14 cellular contexts compared by ENCODE assay signal in genomic region chr21:39096754-39097153, GRCh38.
A peak's percentile ranks its signal among the peaks of the same experiment; 100 is the strongest.
DNase-seq lines count a peak whose midpoint lies in the region; ATAC-seq and TF ChIP-seq lines count a peak whose summit lies in the region.
"Had no signal": no experiment of that assay in that cellular context is flagged by ENCODE, and none has a peak within 500 bp of the region (broad histone marks: within the 10 kb centered on the region; RNA-seq: fewer than 3 reads in every experiment).

No MANE protein-coding gene starts in this region.

- no peak for TF ChIP-seq CTCF in HEK293 (tag by site-specific recombination; IDR thresholded peaks at IDR 0.05)
- TF ChIP-seq CTCF in choroid plexus epithelial cell (conservative IDR thresholded peaks at IDR 0.05; ENCODE audit: low read depth, low read length), result peak; percentile 16

- H3K27me3 Mint-ChIP-seq in activated T-helper 2 cell treated with anti-CD3 and anti-CD28 coated beads, Interferon-gamma antibody, Interleukin-2, Interleukin-4, amounts not matched to agents 10 μg/mL and 5 μg/mL and 100 μg/mL, durations not matched to agents 14 hours and 24 hours and 36 hours (ENCODE audit: low read depth), result peaks cover 17% of the 10 kb centered on the region
- H3K27me3 Mint-ChIP-seq: B cell had no signal

- no peaks in the 10 kb centered on the region for H3K36me3 ChIP-seq in BLaER1 treated with 17β-estradiol and CSF1 and Interleukin-3, amounts not matched to agents 10 nM and 100 nM
- H3K36me3 ChIP-seq in HEK293 (ENCODE audit: control insufficient read depth in 2 of 2, insufficient read depth in 1 of 2, low read length in 2 of 2) (no peaks in the 10 kb centered on the region), mucosa of rectum (ENCODE audit: control insufficient read depth in 2 of 2, insufficient read depth in 2 of 2, low read length in 2 of 2) (no peaks in the 10 kb centered on the region)

- POLR2A ChIA-PET in HEK293 (lab: Yijun Ruan, JAX), result no interaction called here

- H3K4me2 ChIP-seq in BLaER1 treated with 17β-estradiol and CSF1 and Interleukin-3, amounts not matched to agents 10 nM and 100 nM, result peak overlapping the region; percentile 39 to 94 (median 55)

- no peak for DNase-seq in choroid plexus epithelial cell (ENCODE audit: low read depth)
- DNase-seq in activated T-helper 2 cell treated with anti-CD3 and anti-CD28 coated beads, Interferon-gamma antibody, Interleukin-2, Interleukin-4, amounts not matched to agents 10 μg/mL and 5 μg/mL and 100 μg/mL, durations not matched to agents 14 hours and 24 hours and 36 hours (ENCODE audit: low spot score), result no peak
- DNase-seq in stimulated activated naive CD8-positive, alpha-beta T cell treated with anti-CD3 and anti-CD28 coated beads, Interleukin-15, Interleukin-2, amounts not matched to agents 100 U/mL and 50 U/mL, for 24 hours, result no peak
- no peak for DNase-seq in germinal center (ENCODE audit: low spot score)
- DNase-seq: activated CD4-positive, alpha-beta T cell treated with anti-CD3 and anti-CD28 coated beads, Interleukin-2, amount 10 ng/mL, durations not matched to agents 24 days and 14 days; GDM1; Kasumi-1 had no signal

- H3K4me3 Mint-ChIP-seq in activated T-helper 2 cell treated with anti-CD3 and anti-CD28 coated beads, Interferon-gamma antibody, Interleukin-2, Interleukin-4, amounts not matched to agents 10 μg/mL and 5 μg/mL and 100 μg/mL, durations not matched to agents 14 hours and 24 hours and 36 hours (ENCODE audit: low read depth), result no peak overlapping the region
- H3K4me3 Mint-ChIP-seq: activated CD4-positive, alpha-beta T cell treated with anti-CD3 and anti-CD28 coated beads, Interleukin-2, amount 10 ng/mL, durations not matched to agents 24 days and 14 days; B cell had no signal

- H3K27me3 ChIP-seq in BLaER1 treated with 17β-estradiol and CSF1 and Interleukin-3, amounts not matched to agents 10 nM and 100 nM, result no peaks in the 10 kb centered on the region
- no peaks in the 10 kb centered on the region for H3K27me3 ChIP-seq in mucosa of rectum (ENCODE audit: control insufficient read depth in 2 of 2, insufficient read depth in 2 of 2, low read length in 2 of 2)
- H3K27me3 ChIP-seq: body of pancreas had no signal

- peaks cover 3% of the 10 kb centered on the region for H3K4me1 Mint-ChIP-seq in activated T-helper 2 cell treated with anti-CD3 and anti-CD28 coated beads, Interferon-gamma antibody, Interleukin-2, Interleukin-4, amounts not matched to agents 10 μg/mL and 5 μg/mL and 100 μg/mL, durations not matched to agents 14 hours and 24 hours and 36 hours (ENCODE audit: low read depth)

- no peak overlapping the region for H3K27ac Mint-ChIP-seq in activated T-helper 2 cell treated with anti-CD3 and anti-CD28 coated beads, Interferon-gamma antibody, Interleukin-2, Interleukin-4, amounts not matched to agents 10 μg/mL and 5 μg/mL and 100 μg/mL, durations not matched to agents 14 hours and 24 hours and 36 hours
- H3K27ac Mint-ChIP-seq: activated CD4-positive, alpha-beta T cell treated with anti-CD3 and anti-CD28 coated beads, Interleukin-2, amount 10 ng/mL, durations not matched to agents 24 days and 14 days; B cell had no signal

- H3K9ac ChIP-seq in BLaER1 treated with 17β-estradiol and CSF1 and Interleukin-3, amounts not matched to agents 10 nM and 100 nM, result peak overlapping the region in 1 of 11 experiments; percentile 68; a peak in 2 of 22 replicates
- H3K9ac ChIP-seq in mucosa of rectum (ENCODE audit: low read depth in 1 of 2, low read length in 2 of 2), result no peak overlapping the region
- H3K9ac ChIP-seq: parathyroid adenoma had no signal

- ATAC-seq in GM21576 (IDR thresholded peaks at IDR 0.05; ENCODE audit: unreplicated experiment), result no peak
- ATAC-seq in stimulated activated naive CD8-positive, alpha-beta T cell treated with anti-CD3 and anti-CD28 coated beads, Interleukin-15, Interleukin-2, amounts not matched to agents 100 U/mL and 50 U/mL, for 24 hours, result no peak
- ATAC-seq: body of pancreas had no signal

- no peaks in the 10 kb centered on the region for H3K9me3 Mint-ChIP-seq in activated T-helper 2 cell treated with anti-CD3 and anti-CD28 coated beads, Interferon-gamma antibody, Interleukin-2, Interleukin-4, amounts not matched to agents 10 μg/mL and 5 μg/mL and 100 μg/mL, durations not matched to agents 14 hours and 24 hours and 36 hours
- H3K9me3 Mint-ChIP-seq: activated CD4-positive, alpha-beta T cell treated with anti-CD3 and anti-CD28 coated beads, Interleukin-2, amount 10 ng/mL, durations not matched to agents 24 days and 14 days had no signal

- no peak overlapping the region for H3K4me3 ChIP-seq in BLaER1 treated with 17β-estradiol and CSF1 and Interleukin-3, amounts not matched to agents 10 nM and 100 nM
- H3K4me3 ChIP-seq in HEK293 (ENCODE audit: low read depth, low read length) (no peak overlapping the region), choroid plexus epithelial cell (ENCODE audit: low read depth, low read length) (no peak overlapping the region), mucosa of rectum (ENCODE audit: low read length in 2 of 2) (no peak overlapping the region)
- H3K4me3 ChIP-seq: body of pancreas had no signal

- H3K27ac ChIP-seq in BLaER1 treated with 17β-estradiol and CSF1 and Interleukin-3, amounts not matched to agents 10 nM and 100 nM, result peak overlapping the region in 9 of 11 experiments; percentile 38 to 84 (median 72); a peak in 15 of 22 replicates
- no peak overlapping the region for H3K27ac ChIP-seq in HEK293 (ENCODE audit: extremely low read depth, low read depth, low read length)
- H3K27ac ChIP-seq in mucosa of rectum (ENCODE audit: low read depth in 2 of 2, low read length in 2 of 2), result peak overlapping the region; percentile 64 to 65
- H3K27ac ChIP-seq: parathyroid adenoma had no signal

- peaks cover 50 to 70% (median 63%) of the 10 kb centered on the region in 10 experiments for H3K4me1 ChIP-seq in BLaER1 treated with 17β-estradiol and CSF1 and Interleukin-3, amounts not matched to agents 10 nM and 100 nM
- no peaks in the 10 kb centered on the region for H3K4me1 ChIP-seq in HEK293 (ENCODE audit: control insufficient read depth, insufficient read depth, low read length)
- H3K4me1 ChIP-seq in mucosa of rectum (ENCODE audit: control insufficient read depth in 2 of 2, insufficient read depth in 2 of 2, low read length in 2 of 2), result peaks cover 2 to 5% of the 10 kb centered on the region in 2 donors
- H3K4me1 ChIP-seq: body of pancreas had no signal

- H4K20me1 ChIP-seq in BLaER1 treated with 17β-estradiol and CSF1 and Interleukin-3, amounts not matched to agents 10 nM and 100 nM, result no peaks in the 10 kb centered on the region

- intact Hi-C loops in activated T-helper 2 cell treated with anti-CD3 and anti-CD28 coated beads, Interferon-gamma antibody, Interleukin-2, Interleukin-4, amounts not matched to agents 10 μg/mL and 5 μg/mL and 100 μg/mL, durations not matched to agents 14 hours and 24 hours and 36 hours (cut with micrococcal nuclease), result no loop called here

- CTCF ChIA-PET in HEK293 (lab: Yijun Ruan, JAX), result interaction anchor here (0.8 to 2.8 kb wide), 5 partner anchors 10 to 107 kb away, joined by 3 to 12 read pairs (median 3); no protein-coding TSS in a partner anchor

- peaks cover 0 to 7% (median 0%) of the 10 kb centered on the region in 11 experiments; a peak in 4 of 22 replicates for H3K9me3 ChIP-seq in BLaER1 treated with 17β-estradiol and CSF1 and Interleukin-3, amounts not matched to agents 10 nM and 100 nM (replicated peaks in 1 of 11)
- H3K9me3 ChIP-seq in HEK293 (ENCODE audit: control insufficient read depth, insufficient read depth, low read depth, low read length), result no peaks in the 10 kb centered on the region
- no peaks in the 10 kb centered on the region for H3K9me3 ChIP-seq in mucosa of rectum (ENCODE audit: control insufficient read depth in 2 of 2, low read length in 2 of 2)
- H3K9me3 ChIP-seq: body of pancreas had no signal

- H3K36me3 Mint-ChIP-seq in activated T-helper 2 cell treated with anti-CD3 and anti-CD28 coated beads, Interferon-gamma antibody, Interleukin-2, Interleukin-4, amounts not matched to agents 10 μg/mL and 5 μg/mL and 100 μg/mL, durations not matched to agents 14 hours and 24 hours and 36 hours (ENCODE audit: low read depth), result no peaks in the 10 kb centered on the region

TF ChIP-seq in HEK293, 187 proteins besides CTCF, POLR2A, EP300 and RAD21:
- TF ChIP-seq EGR2 (tag by site-specific recombination; IDR thresholded peaks at IDR 0.05; ENCODE audit: low read depth) (peak; percentile 93), ZNF146 (tag by site-specific recombination; IDR thresholded peaks at IDR 0.05) (no peak), ZFHX2 (tag by site-specific recombination; conservative IDR thresholded peaks at IDR 0.05) (peak; percentile 78), HOXD13 (CRISPR knock-in tag; IDR thresholded peaks at IDR 0.05; ENCODE audit: borderline replicate concordance) (no peak), ZBTB26 (tag by site-specific recombination; optimal IDR thresholded peaks at IDR 0.05) (no peak)
